23 cellular contexts compared by ENCODE assay signal in the genomic region with DNA sequence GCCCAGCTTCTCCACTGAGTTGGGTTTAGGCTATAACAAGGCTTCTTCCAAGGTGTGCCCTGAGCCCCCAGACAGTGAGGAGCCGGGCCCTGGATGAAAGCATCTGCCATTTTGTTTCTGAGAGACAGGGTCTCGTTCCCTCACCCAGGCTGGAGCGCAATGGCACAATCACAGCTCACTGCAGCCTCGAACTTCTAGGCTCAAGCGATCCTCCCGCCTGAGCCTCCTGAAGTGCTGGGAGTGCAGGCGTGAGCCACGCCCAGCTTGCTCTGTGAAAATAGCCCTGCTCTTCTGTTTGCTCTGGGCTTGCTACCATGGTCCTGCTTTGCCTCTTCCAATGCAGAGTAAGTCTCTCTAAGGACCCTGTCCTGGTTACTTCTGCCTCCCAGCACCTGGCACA.
"Had no signal": no experiment of that assay in that cellular context is flagged by ENCODE, and none has a peak within 500 bp of the region (broad histone marks: within the 10 kb centered on the region; RNA-seq: fewer than 3 reads in every experiment).

No MANE protein-coding gene starts in this region.

- H3K27ac ChIP-seq: Peyer's patch, VCaP had no signal

- DNase-seq: activated CD4-positive, alpha-beta memory T cell treated with anti-CD3 and anti-CD28 coated beads, Interleukin-2, amount 10 ng/mL, durations not matched to agents 7 days and 5 days; activated CD4-positive, alpha-beta T cell treated with anti-CD3 and anti-CD28 coated beads, Interleukin-2, amount 50 U/mL, for 1 hour; activated CD4-positive, CD25-positive, alpha-beta regulatory T cell; activated gamma-delta T cell; activated naive CD4-positive, alpha-beta T cell treated with anti-CD3 and anti-CD28 coated beads for 36 hours; activated T-cell treated with anti-CD3 and anti-CD28 coated beads for 4 hours; activated T-cell treated with anti-CD3 and anti-CD28 coated beads, Interleukin-2, amount 50 U/mL, for 48 hours; amygdala; Karpas-422; MM.1S; NCI-H1105; NCI-H1436; NCI-H187 treated with DMSO at 0.1 percent for 48 hours; NCI-H345; NCI-H510A; NCI-H526 treated with DMSO at 0.1 percent for 48 hours; Peyer's patch; SHP77 treated with DMSO at 0.1 percent for 48 hours; T-helper 17 cell; T-helper 9 cell had no signal

- H3K4me3 ChIP-seq: Peyer's patch had no signal

- FAIRE-seq: astrocyte, TTC549 had no signal

- H3K27me3 ChIP-seq: Peyer's patch had no signal

- H3K9me3 ChIP-seq: Peyer's patch had no signal

- H3K36me3 ChIP-seq: Peyer's patch had no signal
